1 cellular context compared by ENCODE assay signal in the genomic region with DNA sequence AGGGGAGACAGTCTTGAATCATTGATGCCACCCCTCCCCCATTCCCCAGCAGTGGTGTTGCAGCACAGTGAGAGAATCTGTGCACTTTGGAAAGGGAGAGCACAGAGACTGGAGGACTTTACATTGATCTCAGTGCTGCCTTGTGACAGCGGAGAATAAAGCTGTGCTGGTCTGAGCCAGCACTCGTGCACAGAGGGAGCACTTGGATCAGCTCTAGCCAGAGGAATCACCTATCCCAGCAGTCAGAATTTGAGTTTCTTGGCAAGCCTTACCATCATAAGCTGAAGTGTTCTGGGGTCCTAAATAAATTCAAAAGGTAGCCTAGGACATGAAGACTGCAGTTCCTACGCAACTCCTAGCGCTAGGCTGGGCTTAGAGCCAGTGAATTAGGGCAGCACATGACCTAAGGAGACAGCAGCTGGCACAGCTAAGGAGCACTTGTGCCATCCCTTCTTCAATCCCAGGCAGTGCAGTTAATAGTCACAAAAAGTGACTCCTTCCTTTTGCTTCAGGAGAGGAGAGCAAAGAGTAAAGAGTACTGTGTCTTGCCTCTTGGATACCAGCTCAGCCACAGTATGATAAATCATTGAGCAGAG.
TF ChIP-seq lines count a peak whose summit lies in the region.

No MANE protein-coding gene starts in this region.

TF ChIP-seq in GM23338, 12 proteins besides CTCF, POLR2A, EP300 and RAD21 (continued from another document):
- TF ChIP-seq, protein P1, sequence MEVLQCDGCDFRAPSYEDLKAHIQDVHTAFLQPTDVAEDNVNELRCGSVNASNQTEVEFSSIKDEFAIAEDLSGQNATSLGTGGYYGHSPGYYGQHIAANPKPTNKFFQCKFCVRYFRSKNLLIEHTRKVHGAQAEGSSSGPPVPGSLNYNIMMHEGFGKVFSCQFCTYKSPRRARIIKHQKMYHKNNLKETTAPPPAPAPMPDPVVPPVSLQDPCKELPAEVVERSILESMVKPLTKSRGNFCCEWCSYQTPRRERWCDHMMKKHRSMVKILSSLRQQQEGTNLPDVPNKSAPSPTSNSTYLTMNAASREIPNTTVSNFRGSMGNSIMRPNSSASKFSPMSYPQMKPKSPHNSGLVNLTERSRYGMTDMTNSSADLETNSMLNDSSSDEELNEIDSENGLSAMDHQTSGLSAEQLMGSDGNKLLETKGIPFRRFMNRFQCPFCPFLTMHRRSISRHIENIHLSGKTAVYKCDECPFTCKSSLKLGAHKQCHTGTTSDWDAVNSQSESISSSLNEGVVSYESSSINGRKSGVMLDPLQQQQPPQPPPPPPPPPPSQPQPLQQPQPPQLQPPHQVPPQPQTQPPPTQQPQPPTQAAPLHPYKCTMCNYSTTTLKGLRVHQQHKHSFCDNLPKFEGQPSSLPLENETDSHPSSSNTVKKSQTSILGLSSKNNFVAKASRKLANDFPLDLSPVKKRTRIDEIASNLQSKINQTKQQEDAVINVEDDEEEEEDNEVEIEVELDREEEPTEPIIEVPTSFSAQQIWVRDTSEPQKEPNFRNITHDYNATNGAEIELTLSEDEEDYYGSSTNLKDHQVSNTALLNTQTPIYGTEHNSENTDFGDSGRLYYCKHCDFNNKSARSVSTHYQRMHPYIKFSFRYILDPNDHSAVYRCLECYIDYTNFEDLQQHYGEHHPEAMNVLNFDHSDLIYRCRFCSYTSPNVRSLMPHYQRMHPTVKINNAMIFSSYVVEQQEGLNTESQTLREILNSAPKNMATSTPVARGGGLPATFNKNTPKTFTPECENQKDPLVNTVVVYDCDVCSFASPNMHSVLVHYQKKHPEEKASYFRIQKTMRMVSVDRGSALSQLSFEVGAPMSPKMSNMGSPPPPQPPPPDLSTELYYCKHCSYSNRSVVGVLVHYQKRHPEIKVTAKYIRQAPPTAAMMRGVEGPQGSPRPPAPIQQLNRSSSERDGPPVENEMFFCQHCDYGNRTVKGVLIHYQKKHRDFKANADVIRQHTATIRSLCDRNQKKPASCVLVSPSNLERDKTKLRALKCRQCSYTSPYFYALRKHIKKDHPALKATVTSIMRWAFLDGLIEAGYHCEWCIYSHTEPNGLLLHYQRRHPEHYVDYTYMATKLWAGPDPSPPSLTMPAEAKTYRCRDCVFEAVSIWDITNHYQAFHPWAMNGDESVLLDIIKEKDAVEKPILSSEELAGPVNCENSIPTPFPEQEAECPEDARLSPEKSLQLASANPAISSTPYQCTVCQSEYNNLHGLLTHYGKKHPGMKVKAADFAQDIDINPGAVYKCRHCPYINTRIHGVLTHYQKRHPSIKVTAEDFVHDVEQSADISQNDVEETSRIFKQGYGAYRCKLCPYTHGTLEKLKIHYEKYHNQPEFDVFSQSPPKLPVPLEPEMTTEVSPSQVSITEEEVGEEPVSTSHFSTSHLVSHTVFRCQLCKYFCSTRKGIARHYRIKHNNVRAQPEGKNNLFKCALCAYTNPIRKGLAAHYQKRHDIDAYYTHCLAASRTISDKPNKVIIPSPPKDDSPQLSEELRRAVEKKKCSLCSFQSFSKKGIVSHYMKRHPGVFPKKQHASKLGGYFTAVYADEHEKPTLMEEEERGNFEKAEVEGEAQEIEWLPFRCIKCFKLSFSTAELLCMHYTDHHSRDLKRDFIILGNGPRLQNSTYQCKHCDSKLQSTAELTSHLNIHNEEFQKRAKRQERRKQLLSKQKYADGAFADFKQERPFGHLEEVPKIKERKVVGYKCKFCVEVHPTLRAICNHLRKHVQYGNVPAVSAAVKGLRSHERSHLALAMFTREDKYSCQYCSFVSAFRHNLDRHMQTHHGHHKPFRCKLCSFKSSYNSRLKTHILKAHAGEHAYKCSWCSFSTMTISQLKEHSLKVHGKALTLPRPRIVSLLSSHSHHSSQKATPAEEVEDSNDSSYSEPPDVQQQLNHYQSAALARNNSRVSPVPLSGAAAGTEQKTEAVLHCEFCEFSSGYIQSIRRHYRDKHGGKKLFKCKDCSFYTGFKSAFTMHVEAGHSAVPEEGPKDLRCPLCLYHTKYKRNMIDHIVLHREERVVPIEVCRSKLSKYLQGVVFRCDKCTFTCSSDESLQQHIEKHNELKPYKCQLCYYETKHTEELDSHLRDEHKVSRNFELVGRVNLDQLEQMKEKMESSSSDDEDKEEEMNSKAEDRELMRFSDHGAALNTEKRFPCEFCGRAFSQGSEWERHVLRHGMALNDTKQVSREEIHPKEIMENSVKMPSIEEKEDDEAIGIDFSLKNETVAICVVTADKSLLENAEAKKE (CRISPR knock-in tag; IDR thresholded peaks at IDR 0.05) = no peak
- TF ChIP-seq, protein P2, sequence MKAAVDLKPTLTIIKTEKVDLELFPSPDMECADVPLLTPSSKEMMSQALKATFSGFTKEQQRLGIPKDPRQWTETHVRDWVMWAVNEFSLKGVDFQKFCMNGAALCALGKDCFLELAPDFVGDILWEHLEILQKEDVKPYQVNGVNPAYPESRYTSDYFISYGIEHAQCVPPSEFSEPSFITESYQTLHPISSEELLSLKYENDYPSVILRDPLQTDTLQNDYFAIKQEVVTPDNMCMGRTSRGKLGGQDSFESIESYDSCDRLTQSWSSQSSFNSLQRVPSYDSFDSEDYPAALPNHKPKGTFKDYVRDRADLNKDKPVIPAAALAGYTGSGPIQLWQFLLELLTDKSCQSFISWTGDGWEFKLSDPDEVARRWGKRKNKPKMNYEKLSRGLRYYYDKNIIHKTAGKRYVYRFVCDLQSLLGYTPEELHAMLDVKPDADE (IDR thresholded peaks at IDR 0.05) = no peak
- TF ChIP-seq NANOG (IDR thresholded peaks at IDR 0.05; ENCODE audit: borderline replicate concordance) = no peak
